Comparison of ENCODE assay signal across 1 cellular context in the genomic region with DNA sequence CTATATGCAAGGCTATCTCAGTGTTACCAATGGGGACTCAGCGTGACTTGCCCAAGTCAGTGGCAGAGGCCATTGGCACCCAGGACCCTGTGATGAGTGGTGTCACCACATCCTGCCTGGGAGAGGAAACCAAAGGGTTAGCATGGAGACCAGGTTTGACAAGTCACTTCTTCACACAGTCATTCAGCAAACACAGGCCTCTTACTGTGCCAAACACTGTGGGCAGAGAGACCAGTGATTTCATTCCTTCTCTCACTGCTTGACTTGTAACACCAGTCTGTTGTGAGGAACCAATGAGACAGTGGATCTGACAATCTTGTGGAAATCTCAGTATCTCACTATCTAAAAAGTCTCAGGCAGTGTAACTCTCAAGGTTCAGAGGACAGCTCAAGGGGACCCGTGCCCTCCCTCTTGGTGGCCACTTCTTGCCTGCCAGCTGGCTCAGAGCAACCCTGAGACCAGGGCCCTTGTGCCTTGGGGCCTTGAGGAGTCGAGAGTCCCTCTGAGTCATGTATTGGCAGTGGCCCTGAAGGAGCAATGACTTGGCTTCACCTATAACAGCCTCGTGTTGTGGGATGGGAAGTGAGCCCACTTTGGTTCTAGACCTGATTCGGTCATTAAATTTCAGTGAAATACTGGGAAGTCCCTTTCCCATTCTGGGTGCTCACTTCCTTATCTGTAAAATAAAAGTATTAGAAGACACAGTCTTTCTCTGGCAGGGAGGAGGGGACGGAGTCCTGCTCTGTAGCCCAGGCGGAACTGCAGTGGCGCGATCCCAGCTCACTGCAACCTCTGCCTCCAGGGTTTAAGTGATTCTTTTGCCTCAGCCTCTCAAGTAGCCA.
TF ChIP-seq lines count a peak whose summit lies in the region.

No MANE protein-coding gene starts in this region.

TF ChIP-seq in HCT116, 20 proteins besides CTCF, POLR2A, EP300 and RAD21 (continued from another document):
- no peak for TF ChIP-seq CBX3 (IDR thresholded peaks at IDR 0.05; ENCODE audit: low read depth)
- no peak for TF ChIP-seq ZNF274 (IDR thresholded peaks at IDR 0.05; ENCODE audit: low read depth, low read length)
- no peak for TF ChIP-seq JUND (IDR thresholded peaks at IDR 0.05)
- TF ChIP-seq, protein P1, sequence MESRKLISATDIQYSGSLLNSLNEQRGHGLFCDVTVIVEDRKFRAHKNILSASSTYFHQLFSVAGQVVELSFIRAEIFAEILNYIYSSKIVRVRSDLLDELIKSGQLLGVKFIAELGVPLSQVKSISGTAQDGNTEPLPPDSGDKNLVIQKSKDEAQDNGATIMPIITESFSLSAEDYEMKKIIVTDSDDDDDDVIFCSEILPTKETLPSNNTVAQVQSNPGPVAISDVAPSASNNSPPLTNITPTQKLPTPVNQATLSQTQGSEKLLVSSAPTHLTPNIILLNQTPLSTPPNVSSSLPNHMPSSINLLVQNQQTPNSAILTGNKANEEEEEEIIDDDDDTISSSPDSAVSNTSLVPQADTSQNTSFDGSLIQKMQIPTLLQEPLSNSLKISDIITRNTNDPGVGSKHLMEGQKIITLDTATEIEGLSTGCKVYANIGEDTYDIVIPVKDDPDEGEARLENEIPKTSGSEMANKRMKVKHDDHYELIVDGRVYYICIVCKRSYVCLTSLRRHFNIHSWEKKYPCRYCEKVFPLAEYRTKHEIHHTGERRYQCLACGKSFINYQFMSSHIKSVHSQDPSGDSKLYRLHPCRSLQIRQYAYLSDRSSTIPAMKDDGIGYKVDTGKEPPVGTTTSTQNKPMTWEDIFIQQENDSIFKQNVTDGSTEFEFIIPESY (IDR thresholded peaks at IDR 0.05; ENCODE audit: extremely low read depth, insufficient replicate concordance, low read length): no peak
- no peak for TF ChIP-seq SIN3A (IDR thresholded peaks at IDR 0.05; ENCODE audit: low read depth)
- TF ChIP-seq ELF1 (IDR thresholded peaks at IDR 0.05; ENCODE audit: borderline replicate concordance, low read depth): no peak
- TF ChIP-seq, protein P2, sequence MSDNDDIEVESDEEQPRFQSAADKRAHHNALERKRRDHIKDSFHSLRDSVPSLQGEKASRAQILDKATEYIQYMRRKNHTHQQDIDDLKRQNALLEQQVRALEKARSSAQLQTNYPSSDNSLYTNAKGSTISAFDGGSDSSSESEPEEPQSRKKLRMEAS (IDR thresholded peaks at IDR 0.05): no peak
- no peak for TF ChIP-seq CEBPB (IDR thresholded peaks at IDR 0.05; ENCODE audit: low read depth)
- no peak for TF ChIP-seq SRF (IDR thresholded peaks at IDR 0.05; ENCODE audit: low read depth)
- no peak for TF ChIP-seq POLR2AphosphoS5 (IDR thresholded peaks at IDR 0.05; ENCODE audit: low read depth, low read length)
- TF ChIP-seq FOSL1 (IDR thresholded peaks at IDR 0.05; ENCODE audit: low read depth): no peak
